In genomic region chr17:63762106-63763078, GRCh38 we compare ENCODE assay signal across 1 cellular context.
TF ChIP-seq lines count a peak whose summit lies in the region.

No MANE protein-coding gene starts in this region.

TF ChIP-seq in K562, 482 proteins besides CTCF, POLR2A, EP300 and RAD21:
- TF ChIP-seq MAFG (tag; conservative IDR thresholded peaks at IDR 0.05) (peak; percentile 69), MAFF (IDR thresholded peaks at IDR 0.05; ENCODE audit: low read length) (peak; percentile 73), BRD9 (IDR thresholded peaks at IDR 0.05; ENCODE audit: low read depth, partially characterized antibody) (no peak), RFX1 (IDR thresholded peaks at IDR 0.05) (no peak), KDM1A (IDR thresholded peaks at IDR 0.05) (no peak), C11orf30 (IDR thresholded peaks at IDR 0.05; ENCODE audit: low read depth) (peak; percentile 73), MAFK (IDR thresholded peaks at IDR 0.05; ENCODE audit: low read length) (peak; percentile 66), ZNF507 (tag; conservative IDR thresholded peaks at IDR 0.05) (no peak), TBP (optimal IDR thresholded peaks at IDR 0.05; ENCODE audit: low read depth, low read length) (no peak), HEY1 (CRISPR knock-in tag; IDR thresholded peaks at IDR 0.05; ENCODE audit: borderline replicate concordance) (no peak), ZNF740 (CRISPR knock-in tag; IDR thresholded peaks at IDR 0.05) (no peak), ZNF740 (tag; IDR thresholded peaks at IDR 0.05) (no peak), SNAPC5 (CRISPR knock-in tag; IDR thresholded peaks at IDR 0.05) (no peak), MYBL2 (IDR thresholded peaks at IDR 0.05; ENCODE audit: low read depth) (no peak), MYBL2 (CRISPR knock-in tag; IDR thresholded peaks at IDR 0.05; ENCODE audit: borderline replicate concordance) (no peak), ZNF316 (IDR thresholded peaks at IDR 0.05) (peak; percentile 86)
TF ChIP-seq in K562: peak in this region for 5.
